ENCODE assay signal across 8 cellular contexts in genomic region chr10:91551856-91552255, GRCh38.
DNase-seq lines count a peak whose midpoint lies in the region; ATAC-seq and TF ChIP-seq lines count a peak whose summit lies in the region.

No MANE protein-coding gene starts in this region.

- H3K4me2 ChIP-seq in parathyroid adenoma (ENCODE audit: low read length), result no peak overlapping the region

- no peak overlapping the region for H3K9ac ChIP-seq in parathyroid adenoma

- H3K4me3 ChIP-seq in AG09309 (ENCODE audit: control insufficient read depth, low read depth, low read length), result no peak overlapping the region
- no peak overlapping the region for H3K4me3 ChIP-seq in GM12875 (ENCODE audit: low read depth, low read length)
- H3K4me3 ChIP-seq in foreskin fibroblast (ENCODE audit: low read depth in 1 of 2, low read length in 2 of 2), result no peak overlapping the region
- H3K4me3 ChIP-seq in parathyroid adenoma (ENCODE audit: low read depth, low read length), result no peak overlapping the region

- no peak overlapping the region for H3K27ac ChIP-seq in parathyroid adenoma

- no peaks in the 10 kb centered on the region for H3K27me3 ChIP-seq in parathyroid adenoma (ENCODE audit: control insufficient read depth, insufficient read depth, low read length)

- H3K9me3 ChIP-seq in parathyroid adenoma (ENCODE audit: control insufficient read depth, low read length), result no peaks in the 10 kb centered on the region

- no peaks in the 10 kb centered on the region for H3K79me2 ChIP-seq in parathyroid adenoma

- DNase-seq in AG09309 (ENCODE audit: low read depth), result peak; percentile 14
- peak; percentile 19 for DNase-seq in SHP77 treated with DMSO at 0.1 percent for 48 hours (lab: John Stamatoyannopoulos, UW)
- peak; percentile 57 to 81 for DNase-seq in foreskin fibroblast
- no peak for DNase-seq in activated effector memory CD4-positive, alpha-beta T cell treated with anti-CD3 and anti-CD28 coated beads, Interleukin-2, amount 50 U/mL, for 16 hours
- no peak for DNase-seq in germinal center (ENCODE audit: low spot score)

- no peaks in the 10 kb centered on the region for H3K4me1 ChIP-seq in parathyroid adenoma

- TF ChIP-seq CTCF in AG09309 (IDR thresholded peaks at IDR 0.05; ENCODE audit: control insufficient read depth, insufficient read depth, low read depth, low read length, missing control alignments), result peak; percentile 82
- TF ChIP-seq CTCF in GM12875 (IDR thresholded peaks at IDR 0.05; ENCODE audit: borderline replicate concordance, insufficient read depth, low read depth, low read length), result 0 out of 2 replicates have a peak, but pooled peaks have one; percentile 19
- peak; percentile 83 for TF ChIP-seq CTCF in foreskin fibroblast (IDR thresholded peaks at IDR 0.05; ENCODE audit: low read depth, low read length)
- TF ChIP-seq CTCF in parathyroid adenoma (IDR thresholded peaks at IDR 0.05), result peak; percentile 18

- H2AFZ ChIP-seq in parathyroid adenoma, result no peak overlapping the region

- ATAC-seq in HG03521 (IDR thresholded peaks at IDR 0.05; ENCODE audit: unreplicated experiment), result no peak

- no peaks in the 10 kb centered on the region for H3K36me3 ChIP-seq in parathyroid adenoma (ENCODE audit: control insufficient read depth, insufficient read depth, low read length)

Comparison
In these comparisons a context has a peak if more than half of its experiments do, and no peak if none do; other contexts are left out.
1. DNase-seq: peak in AG09309 (single experiment), SHP77 treated with DMSO at 0.1 percent for 48 hours (single experiment) and foreskin fibroblast (2 of 2); none in activated effector memory CD4-positive, alpha-beta T cell treated with anti-CD3 and anti-CD28 coated beads, Interleukin-2, amount 50 U/mL, for 16 hours (single experiment) and germinal center (single experiment).
2. CTCF ChIP-seq: peak in every context shown above with its lines; median percentile 83 in foreskin fibroblast; 82 in AG09309; 19 in GM12875; 18 in parathyroid adenoma.